9 cellular contexts compared by ENCODE assay signal in genomic region chr17:42322382-42323267, GRCh38. TPM values are rescaled to one million over a fixed set of nuclear protein-coding genes. Genes with fewer than 3 reads are reported as not detected.
DNase-seq lines count a peak whose midpoint lies in the region; ATAC-seq, FAIRE-seq and TF ChIP-seq lines count a peak whose summit lies in the region.
"Had no signal": no experiment of that assay in that cellular context is flagged by ENCODE, and none has a peak within 500 bp of the region (broad histone marks: within the 10 kb centered on the region; RNA-seq: fewer than 3 reads in every experiment).

No MANE protein-coding gene starts in this region.

- H3K4me3 Mint-ChIP-seq in T-cell: no peak overlapping the region

- H3K27ac ChIP-seq in heart left ventricle: peak overlapping the region in 4 of 12 donors; percentile 9 to 47 (median 26)
- peak overlapping the region; percentile 56 to 59 for H3K27ac ChIP-seq in uterus

- POLR2A ChIA-PET in T-cell (lab: Charles Lee): interaction anchor here in 1 of 2 donors (0.6 kb wide), 1 partner anchor 84 kb away, joined by 9 read pairs; no protein-coding TSS in a partner anchor

- peak; percentile 61 for FAIRE-seq in D721Med (lab: Jason Lieb, UNC)
- FAIRE-seq: TTC549 had no signal

- WGBS in heart left ventricle, 4 donors: 37 to 40% (median 39%) methylated on average over 10 of the region's 10 CpGs

- DNase-seq in D721Med (ENCODE audit: insufficient read length, low spot score) (peak; percentile 86), HCEC 1CT (peak; percentile 86), NCI-H1694 treated with DMSO at 0.1 percent for 48 hours (lab: John Stamatoyannopoulos, UW) (peak; percentile 93), T-cell (peak; percentile 87 to 97 (median 94)), heart left ventricle (peak; percentile 90 to 94 (median 92)), putamen (ENCODE audit: low spot score) (peak; percentile 89), uterus (peak; percentile 90 to 97)
- peak; percentile 93 for DNase-seq in activated naive CD8-positive, alpha-beta T cell treated with anti-CD3 and anti-CD28 coated beads, Interleukin-2, amount 50 U/mL, for 16 hours (ENCODE audit: low read depth, low spot score)

- H3K36me3 ChIP-seq in heart left ventricle: peaks cover 6 to 100% (median 95%) of the 10 kb centered on the region in 9 donors
- no peaks in the 10 kb centered on the region for H3K36me3 ChIP-seq in uterus

- no peaks in the 10 kb centered on the region for H3K27me3 Mint-ChIP-seq in T-cell

- TF ChIP-seq CTCF in D721Med (IDR thresholded peaks at IDR 0.05; ENCODE audit: insufficient read depth, missing control alignments): peak; percentile 100
- TF ChIP-seq CTCF in heart left ventricle (IDR thresholded peaks at IDR 0.05): peak; percentile 97 to 100 (median 100)
- peak; percentile 98 to 100 (median 100) for TF ChIP-seq CTCF in uterus (IDR thresholded peaks at IDR 0.05)

- CTCF ChIA-PET in T-cell (lab: Charles Lee): interaction anchor here (1.0 to 4.3 kb wide), 7 partner anchors 8 to 195 kb away, joined by 3 to 27 read pairs (median 7); partner anchors contain the start of gene STAT3 (in 1 of the 2)

- intact Hi-C loops in heart left ventricle (cut with DNase I) (loop anchor here (1.0 to 10.0 kb wide), 12 partner anchors 65 to 205 kb away; partner anchors contain the start of genes STAT3 (in 3 of the 10) and ATP6V0A1 (in 2 of the 10)), uterus (cut with DNase I; ENCODE audit: low total_unique reads) (loop anchor here (2.0 to 5.0 kb wide), 2 partner anchors 82 to 205 kb away; no protein-coding TSS in a partner anchor)

- H3K4me1 ChIP-seq in heart left ventricle: peaks cover 0 to 38% (median 17%) of the 10 kb centered on the region in 12 donors
- H3K4me1 ChIP-seq in uterus: no peaks in the 10 kb centered on the region

- no peaks in the 10 kb centered on the region for H3K9me3 ChIP-seq in heart left ventricle
- H3K9me3 ChIP-seq in uterus: no peaks in the 10 kb centered on the region

- ATAC-seq in T-cell (replicated peaks in 1 of 4) (peak; percentile 91 to 97 (median 94)), heart left ventricle (peak; percentile 60 to 80 (median 78))

- peak overlapping the region; percentile 82 to 83 for H3K27ac Mint-ChIP-seq in T-cell

- H3K27me3 ChIP-seq in heart left ventricle (no peaks in the 10 kb centered on the region), uterus (no peaks in the 10 kb centered on the region)

- H3K9me3 Mint-ChIP-seq in T-cell: no peaks in the 10 kb centered on the region

- H3K4me3 ChIP-seq in heart left ventricle: no peak overlapping the region
- H3K4me3 ChIP-seq in uterus: no peak overlapping the region

- peaks cover 41 to 44% (median 43%) of the 10 kb centered on the region in 3 donors for H3K4me1 Mint-ChIP-seq in T-cell

- H3K36me3 Mint-ChIP-seq in T-cell: peaks cover 48% of the 10 kb centered on the region

- TF ChIP-seq POLR2A in heart left ventricle (IDR thresholded peaks at IDR 0.05) (no peak), uterus (IDR thresholded peaks at IDR 0.05) (peak in 1 of 2 donors; percentile 22)

RNA-seq across cellular contexts. Expression of gene STAT5A, which starts 34.3 kb away (rescaled TPM):
- total RNA-seq in T-cell: 100 to 1,000 TPM; 141 to 160 (median 147) TPM
- total RNA-seq in heart left ventricle: 10 to 100 TPM in 8 of 9 donors, 1 to 10 TPM in 1; 7.5 to 44.0 (median 15.7) TPM
- 1 to 10 TPM; 4.9 to 9.0 TPM for polyA plus RNA-seq in heart left ventricle
- 10 to 100 TPM; 30.7 to 69.2 (median 33.9) TPM for total RNA-seq in uterus

RNA-seq across cellular contexts. Expression of gene STAT5B, which starts 46.4 kb away (rescaled TPM):
- total RNA-seq in T-cell: 100 to 1,000 TPM; 178 to 205 (median 186) TPM
- total RNA-seq in heart left ventricle: 10 to 100 TPM; 26.1 to 51.9 (median 32.4) TPM
- polyA plus RNA-seq in heart left ventricle: 10 to 100 TPM; 13.0 to 20.3 TPM
- total RNA-seq in uterus: 100 to 1,000 TPM in 3 of 4 donors, 10 to 100 TPM in 1; 72.1 to 187 (median 144) TPM
